Comparison of ENCODE assay signal across 2 cellular contexts in genomic region chr17:44329516-44329915, GRCh38. TPM values are rescaled to one million over a fixed set of nuclear protein-coding genes. Genes with fewer than 3 reads are reported as not detected.
"Had no signal": no experiment of that assay in that cellular context is flagged by ENCODE, and none has a peak within 500 bp of the region (broad histone marks: within the 10 kb centered on the region; RNA-seq: fewer than 3 reads in every experiment).

No MANE protein-coding gene starts in this region.

RNA-seq across cellular contexts. Expression of gene RUNDC3A, which starts 21.1 kb away (rescaled TPM):
- total RNA-seq: LHCN-M2, NCI-H460 had no signal
